In the genomic region with DNA sequence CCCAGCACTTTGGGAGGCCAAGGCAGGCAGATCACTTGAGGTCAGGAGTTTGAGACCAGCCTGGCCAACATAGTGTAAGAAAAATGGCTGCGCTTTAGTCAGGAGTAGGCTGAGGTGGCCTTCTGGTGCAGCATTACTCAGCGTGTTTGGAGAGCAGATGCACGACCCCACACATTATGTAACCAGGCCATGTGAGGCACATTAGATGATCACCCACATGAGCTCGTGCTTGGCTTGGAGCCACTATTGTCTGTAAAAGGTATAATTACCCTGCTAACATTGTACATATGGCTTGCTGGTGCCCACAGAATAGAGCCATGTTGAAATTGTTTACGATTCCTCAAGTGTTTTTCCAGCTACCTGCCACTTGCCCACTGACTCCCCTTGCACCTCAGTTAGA, we compare ENCODE assay signal across 21 cellular contexts. TPM values are rescaled to one million over a fixed set of nuclear protein-coding genes. Genes with fewer than 3 reads are reported as not detected.
DNase-seq lines count a peak whose midpoint lies in the region; TF ChIP-seq lines count a peak whose summit lies in the region.
"Had no signal": no experiment of that assay in that cellular context is flagged by ENCODE, and none has a peak within 500 bp of the region (broad histone marks: within the 10 kb centered on the region; RNA-seq: fewer than 3 reads in every experiment).

No MANE protein-coding gene starts in this region.

- H3K4me3 ChIP-seq in foreskin fibroblast (ENCODE audit: low read depth in 1 of 2, low read length in 2 of 2) (no peak overlapping the region), colonic mucosa (no peak overlapping the region)
- H3K4me3 ChIP-seq: BLaER1, transverse colon had no signal

- no peak overlapping the region for H3K9ac ChIP-seq in colonic mucosa (ENCODE audit: low read depth in 2 of 2, low read length in 2 of 2)
- H3K9ac ChIP-seq: BLaER1 had no signal

- no peaks in the 10 kb centered on the region for H3K27me3 ChIP-seq in colonic mucosa
- H3K27me3 ChIP-seq: BLaER1, foreskin keratinocyte, transverse colon had no signal

- peak; percentile 43 for DNase-seq in DMS153 (lab: John Stamatoyannopoulos, UW)
- DNase-seq in DMS153 treated with DMSO at 0.1 percent for 48 hours (lab: John Stamatoyannopoulos, UW; ENCODE audit: unreplicated experiment) = no peak
- peak; percentile 63 for DNase-seq in HT1080 (ENCODE audit: low read depth)
- peak; percentile 71 for DNase-seq in NCI-H748 (lab: John Stamatoyannopoulos, UW; ENCODE audit: unreplicated experiment)
- DNase-seq in foreskin fibroblast = peak; percentile 7 to 48
- no peak for DNase-seq in SIG-M5 treated with dmso at 0.1 percent for 504 hours (lab: John Stamatoyannopoulos, UW; ENCODE audit: unreplicated experiment)
- DNase-seq in colonic mucosa = no peak
- no peak for DNase-seq in GM10266 (ENCODE audit: extremely low spot score)
- DNase-seq: 8988T; activated naive CD4-positive, alpha-beta T cell treated with anti-CD3 and anti-CD28 coated beads, Interleukin-2, amount 10 ng/mL, durations not matched to agents 7 days and 5 days; EL; endodermal cell; foreskin keratinocyte; midbrain; NCI-H526 treated with DMSO at 0.1 percent for 48 hours; SW 1271; transverse colon had no signal

- H3K9me3 ChIP-seq in colonic mucosa = no peaks in the 10 kb centered on the region
- H3K9me3 ChIP-seq: BLaER1, transverse colon had no signal

- H3K36me3 ChIP-seq in colonic mucosa = no peaks in the 10 kb centered on the region
- H3K36me3 ChIP-seq: BLaER1, transverse colon had no signal

- H3K4me1 ChIP-seq in colonic mucosa = no peaks in the 10 kb centered on the region
- H3K4me1 ChIP-seq: transverse colon had no signal

- TF ChIP-seq CTCF in foreskin fibroblast (IDR thresholded peaks at IDR 0.05; ENCODE audit: low read depth, low read length) (no peak), colonic mucosa (IDR thresholded peaks at IDR 0.05) (no peak), GM10266 (IDR thresholded peaks at IDR 0.05; ENCODE audit: control insufficient read depth, insufficient read depth, low read depth, missing control alignments) (no peak)

- intact Hi-C loops in colonic mucosa (cut with DNase I) = no loop called here

- H3K27ac ChIP-seq in colonic mucosa = no peak overlapping the region
- H3K27ac ChIP-seq: BLaER1, foreskin keratinocyte, transverse colon had no signal

RNA-seq across cellular contexts. Expression of a gene that starts 24.0 kb away (rescaled TPM):
- total RNA-seq in HT1080 (2014; rRNA removed; shearing (Covaris generic)) = not detected in 2 replicates
- polyA plus RNA-seq in HT1080 (2015; cell fraction: cytosol; rRNA removed) = not detected in 2 replicates
- polyA plus RNA-seq in HT1080 (2015; cell fraction: nucleus; rRNA removed) = 0.06 TPM in 1 of 2 replicates, not detected in the other
- 1 to 10 TPM; 2.2 to 2.3 TPM for total RNA-seq in colonic mucosa
- total RNA-seq: chondrocyte, HepG2, M059J had no signal
- polyA plus RNA-seq: HepG2 had no signal

Comparison
In these comparisons a context has a peak if more than half of its experiments do, and no peak if none do; other contexts are left out.
1. DNase-seq: peak in DMS153 (single experiment), HT1080 (single experiment), NCI-H748 (single experiment) and foreskin fibroblast (2 of 2); none in DMS153 treated with DMSO at 0.1 percent for 48 hours (single experiment), SIG-M5 treated with dmso at 0.1 percent for 504 hours (single experiment), colonic mucosa (single experiment) and GM10266 (single experiment).